In genomic region chr12:560666-561065, GRCh38 we compare ENCODE assay signal across 15 cellular contexts.
DNase-seq lines count a peak whose midpoint lies in the region; ATAC-seq and TF ChIP-seq lines count a peak whose summit lies in the region.
"Had no signal": no experiment of that assay in that cellular context is flagged by ENCODE, and none has a peak within 500 bp of the region (broad histone marks: within the 10 kb centered on the region; RNA-seq: fewer than 3 reads in every experiment).

No MANE protein-coding gene starts in this region.

- no peak for TF ChIP-seq CTCF in GM20000 (IDR thresholded peaks at IDR 0.05; ENCODE audit: extremely low read depth, missing control alignments)

- no peak overlapping the region for H3K4me3 Mint-ChIP-seq in activated CD4-positive, alpha-beta T cell treated with anti-CD3 and anti-CD28 coated beads, Interleukin-2, amount 10 ng/mL, durations not matched to agents 7 days and 5 days
- H3K4me3 Mint-ChIP-seq in T-helper 17 cell = no peak overlapping the region
- H3K4me3 Mint-ChIP-seq in stimulated activated effector memory CD8-positive, alpha-beta T cell treated with anti-CD3 and anti-CD28 coated beads, Interleukin-12 subunit alpha, Interleukin-12 subunit beta, amount 100 ng/mL, for 72 hours = no peak overlapping the region
- H3K4me3 Mint-ChIP-seq: activated naive CD8-positive, alpha-beta T cell treated with anti-CD3 and anti-CD28 coated beads, Interleukin-2, amount 10 ng/mL, durations not matched to agents 7 days and 5 days; stimulated activated memory B cell treated with anti-CD40 and anti-IgM and Interleukin-4, amounts not matched to agents 10 μg/mL and 1 μg/mL and 100 μg/mL, for 72 hours had no signal

- POLR2A ChIA-PET in activated CD4-positive, alpha-beta T cell treated with anti-CD3 and anti-CD28 coated beads, Interleukin-2, amount 10 ng/mL, durations not matched to agents 7 days and 5 days (lab: Charles Lee) = no interaction called here

- no peaks in the 10 kb centered on the region for H3K27me3 Mint-ChIP-seq in activated CD4-positive, alpha-beta T cell treated with anti-CD3 and anti-CD28 coated beads, Interleukin-2, amount 10 ng/mL, durations not matched to agents 7 days and 5 days
- H3K27me3 Mint-ChIP-seq in T-helper 17 cell = no peaks in the 10 kb centered on the region
- H3K27me3 Mint-ChIP-seq: activated naive CD8-positive, alpha-beta T cell treated with anti-CD3 and anti-CD28 coated beads, Interleukin-2, amount 10 ng/mL, durations not matched to agents 7 days and 5 days had no signal

- H3K36me3 Mint-ChIP-seq in activated CD4-positive, alpha-beta T cell treated with anti-CD3 and anti-CD28 coated beads, Interleukin-2, amount 10 ng/mL, durations not matched to agents 7 days and 5 days (ENCODE audit: low read depth) = peaks cover 28% of the 10 kb centered on the region
- H3K36me3 Mint-ChIP-seq in T-helper 17 cell (ENCODE audit: low read depth) = peaks cover 5% of the 10 kb centered on the region
- no peaks in the 10 kb centered on the region for H3K36me3 Mint-ChIP-seq in stimulated activated effector memory CD8-positive, alpha-beta T cell treated with anti-CD3 and anti-CD28 coated beads, Interleukin-12 subunit alpha, Interleukin-12 subunit beta, amount 100 ng/mL, for 72 hours

- CTCF ChIA-PET in activated CD4-positive, alpha-beta T cell treated with anti-CD3 and anti-CD28 coated beads, Interleukin-2, amount 10 ng/mL, durations not matched to agents 7 days and 5 days (lab: Charles Lee) = interaction anchor here (0.6 to 2.1 kb wide), 4 partner anchors 10 to 117 kb away, joined by 3 to 5 read pairs (median 3); no protein-coding TSS in a partner anchor

- H3K27ac Mint-ChIP-seq in activated CD4-positive, alpha-beta T cell treated with anti-CD3 and anti-CD28 coated beads, Interleukin-2, amount 10 ng/mL, durations not matched to agents 7 days and 5 days = peak overlapping the region; percentile 41
- peak overlapping the region; percentile 92 for H3K27ac Mint-ChIP-seq in T-helper 17 cell
- peak overlapping the region; percentile 88 for H3K27ac Mint-ChIP-seq in stimulated activated effector memory CD8-positive, alpha-beta T cell treated with anti-CD3 and anti-CD28 coated beads, Interleukin-12 subunit alpha, Interleukin-12 subunit beta, amount 100 ng/mL, for 72 hours
- H3K27ac Mint-ChIP-seq: activated naive CD8-positive, alpha-beta T cell treated with anti-CD3 and anti-CD28 coated beads, Interleukin-2, amount 10 ng/mL, durations not matched to agents 7 days and 5 days; stimulated activated memory B cell treated with anti-CD40 and anti-IgM and Interleukin-4, amounts not matched to agents 10 μg/mL and 1 μg/mL and 100 μg/mL, for 72 hours had no signal

- H3K9me3 Mint-ChIP-seq in activated CD4-positive, alpha-beta T cell treated with anti-CD3 and anti-CD28 coated beads, Interleukin-2, amount 10 ng/mL, durations not matched to agents 7 days and 5 days = no peaks in the 10 kb centered on the region
- H3K9me3 Mint-ChIP-seq in stimulated activated effector memory CD8-positive, alpha-beta T cell treated with anti-CD3 and anti-CD28 coated beads, Interleukin-12 subunit alpha, Interleukin-12 subunit beta, amount 100 ng/mL, for 72 hours = no peaks in the 10 kb centered on the region
- H3K9me3 Mint-ChIP-seq: activated naive CD8-positive, alpha-beta T cell treated with anti-CD3 and anti-CD28 coated beads, Interleukin-2, amount 10 ng/mL, durations not matched to agents 7 days and 5 days; stimulated activated memory B cell treated with anti-CD40 and anti-IgM and Interleukin-4, amounts not matched to agents 10 μg/mL and 1 μg/mL and 100 μg/mL, for 72 hours had no signal

- DNase-seq in activated CD4-positive, alpha-beta T cell treated with anti-CD3 and anti-CD28 coated beads, Interleukin-2, amount 10 ng/mL, durations not matched to agents 7 days and 5 days = no peak
- DNase-seq in activated CD4-positive, alpha-beta T cell treated with anti-CD3 and anti-CD28 coated beads for 4 hours = no peak
- peak; percentile 38 for DNase-seq in NCI-H128 (lab: John Stamatoyannopoulos, UW; ENCODE audit: unreplicated experiment)
- DNase-seq in T-helper 17 cell = no peak
- DNase-seq in stimulated activated effector memory CD8-positive, alpha-beta T cell treated with anti-CD3 and anti-CD28 coated beads, Interleukin-12 subunit alpha, Interleukin-12 subunit beta, amount 100 ng/mL, for 72 hours (ENCODE audit: low spot score in 2 of 2) = no peak
- no peak for DNase-seq in AG08395 (ENCODE audit: low spot score)
- no peak for DNase-seq in GM20000 (ENCODE audit: low spot score)
- DNase-seq: activated CD4-positive, CD25-positive, alpha-beta regulatory T cell; activated naive CD8-positive, alpha-beta T cell treated with anti-CD3 and anti-CD28 coated beads, Interleukin-2, amount 10 ng/mL, durations not matched to agents 7 days and 5 days; brain microvascular endothelial cell; NCI-H1694; NCI-H774; thyroid gland had no signal

- peaks cover 72% of the 10 kb centered on the region for H3K4me1 Mint-ChIP-seq in activated CD4-positive, alpha-beta T cell treated with anti-CD3 and anti-CD28 coated beads, Interleukin-2, amount 10 ng/mL, durations not matched to agents 7 days and 5 days
- H3K4me1 Mint-ChIP-seq in T-helper 17 cell = peaks cover 52% of the 10 kb centered on the region
- peaks cover 50% of the 10 kb centered on the region for H3K4me1 Mint-ChIP-seq in stimulated activated effector memory CD8-positive, alpha-beta T cell treated with anti-CD3 and anti-CD28 coated beads, Interleukin-12 subunit alpha, Interleukin-12 subunit beta, amount 100 ng/mL, for 72 hours

- H3K9me3 ChIP-seq in T-helper 17 cell (ENCODE audit: control insufficient read depth, low read length, poor library complexity, severe bottlenecking) = no peaks in the 10 kb centered on the region
- H3K9me3 ChIP-seq: thyroid gland had no signal

- ATAC-seq in T-helper 17 cell (no peak), HG03439 (IDR thresholded peaks at IDR 0.05; ENCODE audit: unreplicated experiment) (no peak)
- ATAC-seq in stimulated activated effector memory CD8-positive, alpha-beta T cell treated with anti-CD3 and anti-CD28 coated beads, Interleukin-12 subunit alpha, Interleukin-12 subunit beta, amount 100 ng/mL, for 72 hours = no peak
- ATAC-seq: stimulated activated memory B cell treated with anti-CD40 and anti-IgM and Interleukin-4, amounts not matched to agents 10 μg/mL and 1 μg/mL and 100 μg/mL, for 72 hours had no signal

Comparison
In these comparisons a context has a peak if more than half of its experiments do, and no peak if none do; other contexts are left out.
1. H3K27ac Mint-ChIP-seq: peak in every context shown above with its lines; median percentile 92 in T-helper 17 cell; 88 in stimulated activated effector memory CD8-positive, alpha-beta T cell treated with anti-CD3 and anti-CD28 coated beads, Interleukin-12 subunit alpha, Interleukin-12 subunit beta, amount 100 ng/mL, for 72 hours; 41 in activated CD4-positive, alpha-beta T cell treated with anti-CD3 and anti-CD28 coated beads, Interleukin-2, amount 10 ng/mL, durations not matched to agents 7 days and 5 days.